Comparison of ENCODE assay signal across 9 cellular contexts in the genomic region with DNA sequence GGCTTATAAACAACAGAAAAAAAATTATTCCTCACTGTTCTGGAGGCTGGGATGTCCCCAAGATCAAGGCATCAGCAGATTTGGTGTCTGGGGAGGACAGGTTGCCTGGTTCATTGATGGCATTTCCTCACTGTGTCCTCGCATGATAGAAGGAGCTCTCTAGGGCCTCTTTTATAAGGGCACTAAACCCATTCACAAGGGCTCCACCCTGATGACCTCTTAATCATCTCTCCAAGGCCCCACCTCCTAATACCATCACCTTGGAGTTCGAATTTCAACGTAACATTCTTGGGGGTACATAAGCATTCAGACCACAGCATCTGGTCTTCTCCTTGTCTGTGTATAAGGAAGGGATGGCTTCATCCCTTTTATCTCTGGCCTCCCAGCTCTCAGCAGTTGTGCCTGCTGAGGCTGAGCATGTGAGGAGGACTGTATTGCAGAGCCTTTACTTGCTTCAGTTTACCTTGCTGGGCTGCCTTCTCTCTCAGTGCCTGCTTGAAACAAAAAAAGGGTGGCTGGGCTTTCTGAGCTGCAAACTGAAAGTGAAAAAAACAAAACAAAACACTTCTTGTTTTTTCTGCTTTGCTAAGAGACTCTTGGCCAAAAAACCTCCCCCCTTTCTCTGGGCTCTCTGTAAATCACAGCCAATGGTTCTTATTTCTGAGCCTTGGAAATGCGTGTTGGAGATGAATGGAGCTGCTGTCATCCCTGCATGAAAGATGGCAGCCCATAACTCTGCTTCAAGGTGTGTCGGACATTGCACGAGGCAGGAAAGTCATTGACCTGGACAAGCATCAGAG.
DNase-seq lines count a peak whose midpoint lies in the region; ATAC-seq and TF ChIP-seq lines count a peak whose summit lies in the region.
"Had no signal": no experiment of that assay in that cellular context is flagged by ENCODE, and none has a peak within 500 bp of the region (broad histone marks: within the 10 kb centered on the region; RNA-seq: fewer than 3 reads in every experiment).

No MANE protein-coding gene starts in this region.

- POLR2A ChIA-PET in MCF 10A (lab: Yijun Ruan, JAX) = interaction anchor here (0.7 to 1.8 kb wide), 5 partner anchors 22 to 273 kb away, joined by 3 to 7 read pairs (median 3); no protein-coding TSS in a partner anchor

- no peaks in the 10 kb centered on the region for H3K9me3 Mint-ChIP-seq in activated CD8-positive, alpha-beta memory T cell treated with anti-CD3 and anti-CD28 coated beads, Interleukin-2, amount 10 ng/mL, durations not matched to agents 7 days and 5 days (ENCODE audit: low read depth)
- H3K9me3 Mint-ChIP-seq in type B pancreatic cell (peaks cover 14% of the 10 kb centered on the region), MCF 10A (ENCODE audit: unreplicated experiment) (no peaks in the 10 kb centered on the region)

- DNase-seq in activated CD8-positive, alpha-beta memory T cell treated with anti-CD3 and anti-CD28 coated beads, Interleukin-2, amount 10 ng/mL, durations not matched to agents 7 days and 5 days = no peak
- DNase-seq in activated CD8-positive, alpha-beta memory T cell treated with anti-CD3 and anti-CD28 coated beads for 24 hours = no peak
- DNase-seq in HT-29 (ENCODE audit: low spot score) = peak; percentile 33
- DNase-seq in left ventricle myocardium superior = no peak
- no peak for DNase-seq in type B pancreatic cell (ENCODE audit: extremely low spot score, unreplicated experiment)
- DNase-seq in NCI-H526 (lab: John Stamatoyannopoulos, UW) = no peak
- no peak for DNase-seq in MCF 10A (ENCODE audit: unreplicated experiment)
- DNase-seq: NCI-H2029 had no signal

- CTCF ChIA-PET in activated CD8-positive, alpha-beta memory T cell treated with anti-CD3 and anti-CD28 coated beads, Interleukin-2, amount 10 ng/mL, durations not matched to agents 7 days and 5 days (lab: Charles Lee) = interaction anchor here (1.0 to 1.3 kb wide), 3 partner anchors 14 to 75 kb away, joined by 3 to 6 read pairs (median 3); a partner anchor contains a TSS
- CTCF ChIA-PET in MCF 10A (lab: Yijun Ruan, JAX) = interaction anchor here (0.7 to 1.1 kb wide), 2 partner anchors 55 to 156 kb away, joined by 3 read pairs; no protein-coding TSS in a partner anchor

- BruUV-seq in MCF 10A (replicated peaks; lab: Mats Ljungman, UMichigan) = no TSS peak

- H3K27ac Mint-ChIP-seq in activated CD8-positive, alpha-beta memory T cell treated with anti-CD3 and anti-CD28 coated beads, Interleukin-2, amount 10 ng/mL, durations not matched to agents 7 days and 5 days = peak overlapping the region; percentile 74
- H3K27ac Mint-ChIP-seq in type B pancreatic cell (peak overlapping the region; percentile 100), MCF 10A (ENCODE audit: low read depth, unreplicated experiment) (no peak overlapping the region)

- H3K36me3 Mint-ChIP-seq in activated CD8-positive, alpha-beta memory T cell treated with anti-CD3 and anti-CD28 coated beads, Interleukin-2, amount 10 ng/mL, durations not matched to agents 7 days and 5 days = peaks cover 2% of the 10 kb centered on the region
- no peaks in the 10 kb centered on the region for H3K36me3 Mint-ChIP-seq in type B pancreatic cell
- H3K36me3 Mint-ChIP-seq in MCF 10A (ENCODE audit: insufficient read depth, unreplicated experiment) = no peaks in the 10 kb centered on the region

- ATAC-seq in activated CD8-positive, alpha-beta memory T cell treated with anti-CD3 and anti-CD28 coated beads, Interleukin-2, amount 10 ng/mL, durations not matched to agents 7 days and 5 days = peak; percentile 39
- ATAC-seq in left ventricle myocardium superior = peak; percentile 33
- ATAC-seq in GM18868 (IDR thresholded peaks at IDR 0.05; ENCODE audit: unreplicated experiment) = no peak

- no peak overlapping the region for H3K4me3 Mint-ChIP-seq in activated CD8-positive, alpha-beta memory T cell treated with anti-CD3 and anti-CD28 coated beads, Interleukin-2, amount 10 ng/mL, durations not matched to agents 7 days and 5 days
- H3K4me3 Mint-ChIP-seq in type B pancreatic cell = peak overlapping the region; percentile 58
- no peak overlapping the region for H3K4me3 Mint-ChIP-seq in MCF 10A (ENCODE audit: unreplicated experiment)

- H3K27me3 Mint-ChIP-seq in activated CD8-positive, alpha-beta memory T cell treated with anti-CD3 and anti-CD28 coated beads, Interleukin-2, amount 10 ng/mL, durations not matched to agents 7 days and 5 days = peaks cover 4% of the 10 kb centered on the region
- no peaks in the 10 kb centered on the region for H3K27me3 Mint-ChIP-seq in type B pancreatic cell
- peaks cover 14% of the 10 kb centered on the region for H3K27me3 Mint-ChIP-seq in MCF 10A (ENCODE audit: insufficient read depth, unreplicated experiment)

- intact Hi-C loops in left ventricle myocardium superior (cut with micrococcal nuclease) (no loop called here), MCF 10A (cut with micrococcal nuclease) (no loop called here)

- TF ChIP-seq CTCF in type B pancreatic cell (conservative IDR thresholded peaks at IDR 0.05) (no peak), MCF 10A (IDR thresholded peaks at IDR 0.05; ENCODE audit: unreplicated experiment) (no peak)

- peaks cover 44% of the 10 kb centered on the region for H3K4me1 Mint-ChIP-seq in activated CD8-positive, alpha-beta memory T cell treated with anti-CD3 and anti-CD28 coated beads, Interleukin-2, amount 10 ng/mL, durations not matched to agents 7 days and 5 days
- H3K4me1 Mint-ChIP-seq in type B pancreatic cell (ENCODE audit: unreplicated experiment) = peaks cover 50% of the 10 kb centered on the region
- peaks cover 14% of the 10 kb centered on the region for H3K4me1 Mint-ChIP-seq in MCF 10A (ENCODE audit: insufficient read depth, unreplicated experiment)
